Comparison of ENCODE assay signal across 24 cellular contexts in genomic region chr2:99735753-99736152, GRCh38.
DNase-seq lines count a peak whose midpoint lies in the region; ATAC-seq, FAIRE-seq and TF ChIP-seq lines count a peak whose summit lies in the region.
"Had no signal": no experiment of that assay in that cellular context is flagged by ENCODE, and none has a peak within 500 bp of the region (broad histone marks: within the 10 kb centered on the region; RNA-seq: fewer than 3 reads in every experiment).

No MANE protein-coding gene starts in this region.

- H3K9ac ChIP-seq in IMR-90 (ENCODE audit: low read depth, low read length), result no peak overlapping the region
- no peak overlapping the region for H3K9ac ChIP-seq in GM12878 (ENCODE audit: control insufficient read depth, insufficient read depth, low read length)

- H3K4me2 ChIP-seq in A549, result peak overlapping the region; percentile 58
- H3K4me2 ChIP-seq in IMR-90 (ENCODE audit: low read depth, low read length), result no peak overlapping the region
- H3K4me2 ChIP-seq in GM12878 (ENCODE audit: control insufficient read depth, insufficient read depth), result no peak overlapping the region

- no peaks in the 10 kb centered on the region for H3K4me1 Mint-ChIP-seq in activated T-cell treated with anti-CD3 and anti-CD28 coated beads, Interleukin-2, amount 50 U/mL, for 4 hours (ENCODE audit: low read depth)
- H3K4me1 Mint-ChIP-seq: CD8-positive, alpha-beta memory T cell had no signal

- TF ChIP-seq EP300 in A549 (IDR thresholded peaks at IDR 0.05) (no peak), GM12878 (IDR thresholded peaks at IDR 0.05; ENCODE audit: borderline replicate concordance in 1 of 2, control insufficient read depth in 1 of 2, low read depth in 2 of 2, low read length in 2 of 2) (peak in 1 of 2 experiments; percentile 8; a peak in 1 of 4 replicates)

- in situ Hi-C loops in IMR-90 (cut with MboI; ENCODE audit: low sequenced_read_pairs), result no loop called here
- in situ Hi-C loops in GM12878 (cut with MboI), result no loop called here

- CTCF ChIA-PET in A549 (lab: Yijun Ruan, JAX), result interaction anchor here (0.7 kb wide), 1 partner anchor 32 kb away, joined by 3 read pairs; no protein-coding TSS in a partner anchor
- CTCF ChIA-PET in IMR-90 (lab: Yijun Ruan, JAX), result interaction anchor here (0.6 to 0.7 kb wide), 5 partner anchors 30 to 106 kb away, joined by 3 to 5 read pairs (median 3); no protein-coding TSS in a partner anchor
- CTCF ChIA-PET in GM12878 (lab: Yijun Ruan, JAX), result no interaction called here

- H3K18ac ChIP-seq in IMR-90 (ENCODE audit: low read depth, low read length), result no peak overlapping the region

- no peak overlapping the region for H3K27ac ChIP-seq in A549
- no peak overlapping the region for H3K27ac ChIP-seq in IMR-90 (ENCODE audit: insufficient read depth, low read length)
- no peak overlapping the region for H3K27ac ChIP-seq in GM12878 (ENCODE audit: control insufficient read depth, insufficient read depth)

- no peak overlapping the region for H3K4me3 Mint-ChIP-seq in activated T-cell treated with anti-CD3 and anti-CD28 coated beads, Interleukin-2, amount 50 U/mL, for 4 hours
- H3K4me3 Mint-ChIP-seq: CD4-positive, CD25-positive, alpha-beta regulatory T cell; CD8-positive, alpha-beta memory T cell had no signal

- no peak for DNase-seq in A549 (ENCODE audit: low read depth in 1 of 2, low spot score in 1 of 2)
- DNase-seq in GM06990 (ENCODE audit: extremely low read depth, insufficient read length), result peak; percentile 31
- DNase-seq in IMR-90, result no peak
- no peak for DNase-seq in GM12878 (ENCODE audit: low read depth, low spot score)
- DNase-seq in occipital lobe (lab: John Stamatoyannopoulos, UW), result no peak
- no peak for DNase-seq in H7
- no peak for DNase-seq in activated T-cell treated with anti-CD3 and anti-CD28 coated beads, Interleukin-2, amount 50 U/mL, for 4 hours
- DNase-seq in Kasumi-1 (lab: John Stamatoyannopoulos, UW), result no peak
- DNase-seq: 8988T; ACHN; BE2C; C1 segment of cervical spinal cord; CD4-positive, CD25-positive, alpha-beta regulatory T cell; CD8-positive, alpha-beta memory T cell; COR-L47; DMS79 treated with DMSO at 0.1 percent for 48 hours; GF-D8; KG1 had no signal

- TF ChIP-seq CTCF in A549 (IDR thresholded peaks at IDR 0.05) (no peak), GM06990 (IDR thresholded peaks at IDR 0.05; ENCODE audit: insufficient read depth, low read length, poor library complexity, severe bottlenecking) (no peak), IMR-90 (conservative IDR thresholded peaks at IDR 0.05; ENCODE audit: low read depth, low read length) (no peak), GM12878 (IDR thresholded peaks at IDR 0.05 in 2 of 3, conservative IDR thresholded peaks at IDR 0.05 in 1 of 3; ENCODE audit: control insufficient read depth in 2 of 3, extremely low read depth in 1 of 3, insufficient read depth in 1 of 3, low read depth in 3 of 3, low read length in 3 of 3) (no peak)

- no peaks in the 10 kb centered on the region for H3K79me2 ChIP-seq in GM12878 (ENCODE audit: control insufficient read depth, insufficient read depth, low read length)

- H2AK5ac ChIP-seq in IMR-90 (ENCODE audit: low read depth, low read length), result no peak overlapping the region

- no peak overlapping the region for H2AFZ ChIP-seq in IMR-90 (replicated peaks; ENCODE audit: low read length, poor library complexity)
- no peak overlapping the region for H2AFZ ChIP-seq in GM12878 (ENCODE audit: control insufficient read depth, low read depth, low read length)

- no peak overlapping the region for H2AK9ac ChIP-seq in IMR-90 (replicated peaks; ENCODE audit: low read depth, low read length, poor library complexity)

- RAD21 ChIA-PET in GM12878 (lab: Charles Lee; ENCODE audit: unreplicated experiment), result no interaction called here

- H3K27me3 ChIP-seq in GM06990 (replicated peaks; ENCODE audit: control insufficient read depth, insufficient read depth, low read length), result no peaks in the 10 kb centered on the region
- H3K27me3 ChIP-seq in IMR-90 (ENCODE audit: control insufficient read depth, insufficient read depth, low read length), result no peaks in the 10 kb centered on the region
- no peaks in the 10 kb centered on the region for H3K27me3 ChIP-seq in GM12878 (replicated peaks in 1 of 2; ENCODE audit: control insufficient read depth in 2 of 2, insufficient read depth in 2 of 2, low read length in 1 of 2)
- H3K27me3 ChIP-seq in H7 (ENCODE audit: control insufficient read depth, insufficient read depth, low read length), result no peaks in the 10 kb centered on the region
- H3K27me3 ChIP-seq: BE2C had no signal

- H4K91ac ChIP-seq in IMR-90 (ENCODE audit: insufficient read depth, low read depth, low read length), result no peak overlapping the region

- SMC1A ChIA-PET in GM12878 (lab: Charles Lee; ENCODE audit: uncharacterized antibody, unreplicated experiment), result interaction anchor here (0.6 kb wide), 1 partner anchor 1123 kb away, joined by 3 read pairs; no protein-coding TSS in a partner anchor

- peaks cover 3% of the 10 kb centered on the region for H3K27me3 Mint-ChIP-seq in activated T-cell treated with anti-CD3 and anti-CD28 coated beads, Interleukin-2, amount 50 U/mL, for 4 hours (ENCODE audit: low read depth)

- H3K9me3 Mint-ChIP-seq in activated T-cell treated with anti-CD3 and anti-CD28 coated beads, Interleukin-2, amount 50 U/mL, for 4 hours, result no peaks in the 10 kb centered on the region
- H3K9me3 Mint-ChIP-seq: CD4-positive, CD25-positive, alpha-beta regulatory T cell; CD8-positive, alpha-beta memory T cell had no signal

- dilution Hi-C loops in IMR-90 (cut with HindIII; ENCODE audit: low sequenced_read_pairs, unreplicated experiment), result no loop called here

- H4K5ac ChIP-seq in IMR-90 (ENCODE audit: low read depth, low read length), result no peak overlapping the region

- intact Hi-C loops in IMR-90 (cut with micrococcal nuclease) (no loop called here), GM12878 (cut with micrococcal nuclease; ENCODE audit: unreplicated experiment) (loop anchor here (10.0 kb wide), 1 partner anchor 509 kb away; no protein-coding TSS in a partner anchor)

- peak overlapping the region; percentile 10; the same call in 1 of the 2 replicates for H3K4ac ChIP-seq in IMR-90 (ENCODE audit: low read depth, low read length)

- H4K20me1 ChIP-seq in IMR-90 (ENCODE audit: insufficient read depth, low read length) (no peaks in the 10 kb centered on the region), GM12878 (ENCODE audit: control insufficient read depth, insufficient read depth) (no peaks in the 10 kb centered on the region)

- H3K4me1 ChIP-seq in A549 (no peaks in the 10 kb centered on the region), IMR-90 (ENCODE audit: control insufficient read depth, insufficient read depth, low read length) (peaks cover 4% of the 10 kb centered on the region; the same call in 1 of the 2 replicates), GM12878 (ENCODE audit: control insufficient read depth, insufficient read depth, low read length) (no peaks in the 10 kb centered on the region)
- H3K4me1 ChIP-seq: BE2C, HAP-1 had no signal

- ATAC-seq in A549 (no peak), IMR-90 (ENCODE audit: low read depth) (peak; percentile 37; the same call in 1 of the 2 replicates), GM12878 (no peak)
- ATAC-seq in activated T-cell treated with anti-CD3 and anti-CD28 coated beads, Interleukin-2, amount 50 U/mL, for 4 hours, result no peak
- ATAC-seq: HepG2 had no signal

- H3K23ac ChIP-seq in IMR-90 (ENCODE audit: low read depth, low read length), result no peak overlapping the region

- no peak overlapping the region for H4K8ac ChIP-seq in IMR-90 (ENCODE audit: low read depth in 2 of 2, low read length in 2 of 2)

- H3K36me3 ChIP-seq in GM06990 (ENCODE audit: control insufficient read depth, insufficient read depth, low read length) (no peaks in the 10 kb centered on the region), IMR-90 (ENCODE audit: control insufficient read depth, insufficient read depth, low read length) (no peaks in the 10 kb centered on the region), GM12878 (ENCODE audit: control insufficient read depth in 2 of 2, insufficient read depth in 2 of 2, low read length in 1 of 2) (no peaks in the 10 kb centered on the region), H7 (replicated peaks; ENCODE audit: control insufficient read depth, insufficient read depth, low read length) (no peaks in the 10 kb centered on the region)
- H3K36me3 ChIP-seq: BE2C, HAP-1 had no signal

- no peak overlapping the region for H2BK15ac ChIP-seq in IMR-90 (ENCODE audit: low read depth, low read length)

- no peak overlapping the region for H3K14ac ChIP-seq in IMR-90 (replicated peaks; ENCODE audit: low read depth, low read length)

- no peak overlapping the region for H3K56ac ChIP-seq in IMR-90 (ENCODE audit: extremely low read depth, insufficient read depth, low read length)

- H3K4me3 ChIP-seq in A549 (no peak overlapping the region), GM06990 (replicated peaks; ENCODE audit: low read depth, low read length) (no peak overlapping the region), IMR-90 (ENCODE audit: insufficient read depth, low read depth, low read length) (no peak overlapping the region), GM12878 (no peak overlapping the region), H7 (ENCODE audit: insufficient read depth, low read depth, low read length) (no peak overlapping the region)
- H3K4me3 ChIP-seq: HAP-1 had no signal

- H3K36me3 Mint-ChIP-seq in activated T-cell treated with anti-CD3 and anti-CD28 coated beads, Interleukin-2, amount 50 U/mL, for 4 hours (ENCODE audit: insufficient read depth), result no peaks in the 10 kb centered on the region
- H3K36me3 Mint-ChIP-seq: CD4-positive, CD25-positive, alpha-beta regulatory T cell; CD8-positive, alpha-beta memory T cell had no signal

- no peak for TF ChIP-seq RAD21 in A549 (conservative IDR thresholded peaks at IDR 0.05 in 1 of 2, IDR thresholded peaks at IDR 0.05 in 1 of 2)
- TF ChIP-seq RAD21 in IMR-90 (IDR thresholded peaks at IDR 0.05; ENCODE audit: low read length), result no peak
- TF ChIP-seq RAD21 in GM12878 (IDR thresholded peaks at IDR 0.05; ENCODE audit: insufficient read depth, low read depth, low read length), result no peak

- no peaks in the 10 kb centered on the region for H3K79me1 ChIP-seq in IMR-90 (ENCODE audit: low read depth in 1 of 2, low read length in 2 of 2)

- no peak overlapping the region for H2BK20ac ChIP-seq in IMR-90 (ENCODE audit: low read depth, low read length)

- WGBS in A549 (ENCODE audit: missing lambda C conversion rate), result 17% methylated on average over 1 of the region's 1 CpG
- no CpG with 5 or more reads among the region's 1 CpG for WGBS in IMR-90 (ENCODE audit: extremely low coverage in 2 of 2, insufficient read length in 1 of 2), 2 experiments
- WGBS in GM12878 (ENCODE audit: insufficient coverage, insufficient replicate concordance, low lambda C conversion rate, missing lambda C conversion rate), result 25% methylated on average over 1 of the region's 1 CpG

- no peak for FAIRE-seq in A549 (lab: Jason Lieb, UNC)
- peak; percentile 27 for FAIRE-seq in GM12878 (lab: Jason Lieb, UNC)
- FAIRE-seq: D721Med, GM12891, GM18507, H1, HepG2 had no signal

- BruUV-seq in IMR-90 (replicated peaks; lab: Mats Ljungman, UMichigan) (no TSS peak), GM12878 (replicated peaks; lab: Mats Ljungman, UMichigan) (no TSS peak)

- TF ChIP-seq POLR2A in A549 (IDR thresholded peaks at IDR 0.05; ENCODE audit: low read length), result no peak
- no peak for TF ChIP-seq POLR2A in IMR-90 (IDR thresholded peaks at IDR 0.05; ENCODE audit: low read depth, low read length)
- no peak for TF ChIP-seq POLR2A in GM12878 (IDR thresholded peaks at IDR 0.05; ENCODE audit: low read depth, low read length)

- H2BK120ac ChIP-seq in IMR-90 (ENCODE audit: low read depth, low read length), result no peak overlapping the region

- no peaks in the 10 kb centered on the region for H3K9me3 ChIP-seq in A549
- H3K9me3 ChIP-seq in IMR-90 (ENCODE audit: control insufficient read depth, insufficient read depth, low read length), result no peaks in the 10 kb centered on the region
- H3K9me3 ChIP-seq in GM12878 (replicated peaks; ENCODE audit: control insufficient read depth, insufficient read depth, low read length), result no peaks in the 10 kb centered on the region
- H3K9me3 ChIP-seq: BE2C, HAP-1 had no signal

- no peak overlapping the region for H2BK5ac ChIP-seq in IMR-90 (ENCODE audit: low read depth, low read length, poor library complexity, severe bottlenecking)

- POLR2A ChIA-PET in A549 (lab: Yijun Ruan, JAX) (no interaction called here), IMR-90 (lab: Charles Lee; ENCODE audit: unreplicated experiment) (no interaction called here), GM12878 (lab: Charles Lee) (no interaction called here)

- H3K9me1 ChIP-seq in IMR-90 (ENCODE audit: insufficient read depth, low read length), result no peaks in the 10 kb centered on the region

Comparison
In these comparisons a context has a peak if more than half of its experiments do, and no peak if none do; other contexts are left out.
1. Of the 24 proteins assayed by ChIP-seq in both GM12878 and A549: peak only in GM12878: JUNB; only in A549: none; in both: none; in neither: 22; mixed calls (peak in some experiments, not most) for 1.